ENCODE assay signal across 1 cellular context in the genomic region with DNA sequence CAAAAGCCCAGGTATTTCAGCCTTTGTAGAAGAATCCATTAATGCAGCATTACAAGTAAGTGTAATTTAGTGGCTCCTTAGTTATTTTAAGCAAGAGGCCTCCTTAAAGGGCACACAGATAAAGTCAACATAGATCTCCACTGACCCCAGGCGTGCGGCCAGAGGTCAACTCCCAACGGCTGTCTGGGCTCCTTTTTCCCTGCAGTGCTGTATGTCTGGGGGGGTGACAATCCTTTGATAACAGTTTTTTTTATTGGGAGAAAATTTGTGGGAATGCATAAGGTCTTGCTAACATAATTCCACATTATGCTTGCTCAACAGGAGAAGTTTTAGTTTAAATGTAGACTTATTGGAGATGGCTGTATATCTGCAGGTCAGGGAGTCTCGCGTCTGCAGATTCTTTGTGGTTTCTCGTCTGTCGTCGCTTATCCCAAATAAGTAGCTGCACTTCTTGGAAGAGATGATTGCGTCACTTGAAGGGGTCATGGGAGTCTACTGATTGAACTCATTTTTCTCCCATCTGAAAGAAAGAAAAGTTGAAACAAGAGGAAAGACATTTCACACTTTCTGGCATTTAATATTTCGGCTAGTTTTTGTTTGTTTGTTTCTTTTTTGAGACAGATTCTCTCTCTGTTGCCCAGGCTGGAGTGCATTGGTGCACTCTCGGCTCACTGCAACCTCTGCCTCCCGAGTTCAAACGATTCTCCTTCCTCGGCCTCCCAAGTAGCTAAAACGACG.
TF ChIP-seq lines count a peak whose summit lies in the region.

No MANE protein-coding gene starts in this region.

TF ChIP-seq in K562, 482 proteins besides CTCF, POLR2A, EP300 and RAD21 (continued from another document and continues in another):
- TF ChIP-seq, protein P1, sequence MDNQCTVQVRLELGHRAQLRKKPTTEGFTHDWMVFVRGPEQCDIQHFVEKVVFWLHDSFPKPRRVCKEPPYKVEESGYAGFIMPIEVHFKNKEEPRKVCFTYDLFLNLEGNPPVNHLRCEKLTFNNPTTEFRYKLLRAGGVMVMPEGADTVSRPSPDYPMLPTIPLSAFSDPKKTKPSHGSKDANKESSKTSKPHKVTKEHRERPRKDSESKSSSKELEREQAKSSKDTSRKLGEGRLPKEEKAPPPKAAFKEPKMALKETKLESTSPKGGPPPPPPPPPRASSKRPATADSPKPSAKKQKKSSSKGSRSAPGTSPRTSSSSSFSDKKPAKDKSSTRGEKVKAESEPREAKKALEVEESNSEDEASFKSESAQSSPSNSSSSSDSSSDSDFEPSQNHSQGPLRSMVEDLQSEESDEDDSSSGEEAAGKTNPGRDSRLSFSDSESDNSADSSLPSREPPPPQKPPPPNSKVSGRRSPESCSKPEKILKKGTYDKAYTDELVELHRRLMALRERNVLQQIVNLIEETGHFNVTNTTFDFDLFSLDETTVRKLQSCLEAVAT (IDR thresholded peaks at IDR 0.05): peak in 1 of 2 experiments; percentile 93; a peak in 2 of 4 replicates
- TF ChIP-seq HMBOX1 (IDR thresholded peaks at IDR 0.05) (no peak), RNF2 (IDR thresholded peaks at IDR 0.05) (peak; percentile 45; the same call in 1 of the 2 replicates), ZNF23 (CRISPR knock-in tag; IDR thresholded peaks at IDR 0.05) (no peak), ZNF449 (CRISPR knock-in tag; IDR thresholded peaks at IDR 0.05) (no peak), SMARCE1 (IDR thresholded peaks at IDR 0.05) (peak; percentile 86; the same call in 1 of the 2 replicates), BRD9 (IDR thresholded peaks at IDR 0.05; ENCODE audit: low read depth, partially characterized antibody) (peak; percentile 29), DEAF1 (CRISPR knock-in tag; IDR thresholded peaks at IDR 0.05) (peak; percentile 18; the same call in 1 of the 2 replicates), RBM25 (IDR thresholded peaks at IDR 0.05; ENCODE audit: low read depth, low read length, severe bottlenecking) (no peak), ZNF175 (CRISPR knock-in tag; IDR thresholded peaks at IDR 0.05; ENCODE audit: low read depth) (0 out of 2 replicates have a peak, but pooled peaks have one; percentile 54), TRIM25 (IDR thresholded peaks at IDR 0.05; ENCODE audit: borderline replicate concordance) (no peak), PBX2 (CRISPR knock-in tag; IDR thresholded peaks at IDR 0.05; ENCODE audit: low read depth) (no peak), PBX2 (tag; conservative IDR thresholded peaks at IDR 0.05; ENCODE audit: low read depth) (peak; percentile 91), RCOR1 (IDR thresholded peaks at IDR 0.05; ENCODE audit: borderline replicate concordance in 1 of 2, low read depth in 2 of 2, low read length in 2 of 2) (peak in 1 of 2 experiments; percentile 94; a peak in 3 of 4 replicates), TOE1 (IDR thresholded peaks at IDR 0.05; ENCODE audit: borderline replicate concordance) (0 out of 2 replicates have a peak, but pooled peaks have one; percentile 18), TOE1 (CRISPR knock-in tag; IDR thresholded peaks at IDR 0.05; ENCODE audit: borderline replicate concordance, low read depth) (no peak), CBFA2T2 (conservative IDR thresholded peaks at IDR 0.05) (peak; percentile 53), BCL6 (CRISPR knock-in tag; IDR thresholded peaks at IDR 0.05) (no peak), MAX (CRISPR knock-in tag; IDR thresholded peaks at IDR 0.05) (no peak), TAF7 (tag; IDR thresholded peaks at IDR 0.05) (no peak), MEF2D (tag; conservative IDR thresholded peaks at IDR 0.05; ENCODE audit: low read depth) (peak; percentile 95), ZNF766 (CRISPR knock-in tag; conservative IDR thresholded peaks at IDR 0.05) (0 out of 2 replicates have a peak, but pooled peaks have one; percentile 30), NR2C1 (IDR thresholded peaks at IDR 0.05) (peak; percentile 92), NR2C1 (tag; IDR thresholded peaks at IDR 0.05) (peak; percentile 95), COPS2 (conservative IDR thresholded peaks at IDR 0.05) (no peak), SRF (CRISPR knock-in tag; IDR thresholded peaks at IDR 0.05) (peak in 1 of 2 experiments; percentile 75; a peak in 1 of 4 replicates), CREM (IDR thresholded peaks at IDR 0.05; ENCODE audit: low read depth) (peak; percentile 56; the same call in 1 of the 2 replicates), CCNT2 (IDR thresholded peaks at IDR 0.05; ENCODE audit: borderline replicate concordance, extremely low read depth, insufficient read length, low read depth, low read length) (peak; percentile 6), NELFE (IDR thresholded peaks at IDR 0.05; ENCODE audit: insufficient read depth, insufficient read length) (no peak), ZNF253 (CRISPR knock-in tag; conservative IDR thresholded peaks at IDR 0.05) (no peak), HDAC3 (IDR thresholded peaks at IDR 0.05; ENCODE audit: borderline replicate concordance, partially characterized antibody) (peak; percentile 95), HDGF (IDR thresholded peaks at IDR 0.05) (no peak), U2AF1 (optimal IDR thresholded peaks at IDR 0.05; ENCODE audit: low read depth, low read length) (no peak), IRF2 (CRISPR knock-in tag; IDR thresholded peaks at IDR 0.05) (no peak), ATF4 (CRISPR knock-in tag; IDR thresholded peaks at IDR 0.05) (peak; percentile 82), LARP7 (IDR thresholded peaks at IDR 0.05) (no peak)
- TF ChIP-seq, protein P2, sequence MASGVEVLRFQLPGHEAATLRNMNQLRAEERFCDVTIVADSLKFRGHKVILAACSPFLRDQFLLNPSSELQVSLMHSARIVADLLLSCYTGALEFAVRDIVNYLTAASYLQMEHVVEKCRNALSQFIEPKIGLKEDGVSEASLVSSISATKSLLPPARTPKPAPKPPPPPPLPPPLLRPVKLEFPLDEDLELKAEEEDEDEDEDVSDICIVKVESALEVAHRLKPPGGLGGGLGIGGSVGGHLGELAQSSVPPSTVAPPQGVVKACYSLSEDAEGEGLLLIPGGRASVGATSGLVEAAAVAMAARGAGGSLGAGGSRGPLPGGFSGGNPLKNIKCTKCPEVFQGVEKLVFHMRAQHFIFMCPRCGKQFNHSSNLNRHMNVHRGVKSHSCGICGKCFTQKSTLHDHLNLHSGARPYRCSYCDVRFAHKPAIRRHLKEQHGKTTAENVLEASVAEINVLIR (CRISPR knock-in tag; IDR thresholded peaks at IDR 0.05): 0 out of 2 replicates have a peak, but pooled peaks have one; percentile 42
- TF ChIP-seq, protein P3, sequence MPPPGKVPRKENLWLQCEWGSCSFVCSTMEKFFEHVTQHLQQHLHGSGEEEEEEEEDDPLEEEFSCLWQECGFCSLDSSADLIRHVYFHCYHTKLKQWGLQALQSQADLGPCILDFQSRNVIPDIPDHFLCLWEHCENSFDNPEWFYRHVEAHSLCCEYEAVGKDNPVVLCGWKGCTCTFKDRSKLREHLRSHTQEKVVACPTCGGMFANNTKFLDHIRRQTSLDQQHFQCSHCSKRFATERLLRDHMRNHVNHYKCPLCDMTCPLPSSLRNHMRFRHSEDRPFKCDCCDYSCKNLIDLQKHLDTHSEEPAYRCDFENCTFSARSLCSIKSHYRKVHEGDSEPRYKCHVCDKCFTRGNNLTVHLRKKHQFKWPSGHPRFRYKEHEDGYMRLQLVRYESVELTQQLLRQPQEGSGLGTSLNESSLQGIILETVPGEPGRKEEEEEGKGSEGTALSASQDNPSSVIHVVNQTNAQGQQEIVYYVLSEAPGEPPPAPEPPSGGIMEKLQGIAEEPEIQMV (tag; conservative IDR thresholded peaks at IDR 0.05; ENCODE audit: low read depth): no peak
- TF ChIP-seq, protein P4, sequence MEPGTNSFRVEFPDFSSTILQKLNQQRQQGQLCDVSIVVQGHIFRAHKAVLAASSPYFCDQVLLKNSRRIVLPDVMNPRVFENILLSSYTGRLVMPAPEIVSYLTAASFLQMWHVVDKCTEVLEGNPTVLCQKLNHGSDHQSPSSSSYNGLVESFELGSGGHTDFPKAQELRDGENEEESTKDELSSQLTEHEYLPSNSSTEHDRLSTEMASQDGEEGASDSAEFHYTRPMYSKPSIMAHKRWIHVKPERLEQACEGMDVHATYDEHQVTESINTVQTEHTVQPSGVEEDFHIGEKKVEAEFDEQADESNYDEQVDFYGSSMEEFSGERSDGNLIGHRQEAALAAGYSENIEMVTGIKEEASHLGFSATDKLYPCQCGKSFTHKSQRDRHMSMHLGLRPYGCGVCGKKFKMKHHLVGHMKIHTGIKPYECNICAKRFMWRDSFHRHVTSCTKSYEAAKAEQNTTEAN (CRISPR knock-in tag; IDR thresholded peaks at IDR 0.05): no peak
